Comparison of ENCODE assay signal across 11 cellular contexts in genomic region chr20:63964412-63964811, GRCh38.
"Had no signal": no experiment of that assay in that cellular context is flagged by ENCODE, and none has a peak within 500 bp of the region (broad histone marks: within the 10 kb centered on the region; RNA-seq: fewer than 3 reads in every experiment).

No MANE protein-coding gene starts in this region.

- DNase-seq: activated CD4-positive, alpha-beta memory T cell treated with anti-CD3 and anti-CD28 coated beads, Interleukin-2, amount 10 ng/mL, durations not matched to agents 7 days and 5 days; activated CD4-positive, alpha-beta T cell treated with anti-CD3 and anti-CD28 coated beads for 1 hour; activated gamma-delta T cell; activated T-cell treated with anti-CD3 and anti-CD28 coated beads, Interleukin-2, amount 50 U/mL, for 48 hours; natural killer cell; nucleus accumbens; T-cell; T1000 had no signal

- H3K4me3 ChIP-seq: SK-N-MC, skin epidermis, upper lobe of left lung had no signal

- ATAC-seq: natural killer cell, T-cell had no signal

- H3K27ac ChIP-seq: SK-N-MC, skin epidermis, upper lobe of left lung had no signal

- H3K27me3 ChIP-seq: upper lobe of left lung had no signal
